ENCODE assay signal across 9 cellular contexts in genomic region chr4:98656443-98656842, GRCh38. TPM values are rescaled to one million over a fixed set of nuclear protein-coding genes. Genes with fewer than 3 reads are reported as not detected.
DNase-seq lines count a peak whose midpoint lies in the region; ATAC-seq and TF ChIP-seq lines count a peak whose summit lies in the region.
"Had no signal": no experiment of that assay in that cellular context is flagged by ENCODE, and none has a peak within 500 bp of the region (broad histone marks: within the 10 kb centered on the region; RNA-seq: fewer than 3 reads in every experiment).

No MANE protein-coding gene starts in this region.

- no peak for DNase-seq in A673 (ENCODE audit: low spot score)
- no peak for DNase-seq in HFF-Myc (ENCODE audit: extremely low read depth, low read depth)
- no peak for DNase-seq in brain microvascular endothelial cell
- no peak for DNase-seq in naive B cell
- no peak for DNase-seq in NCI-H2171 treated with DMSO at 0.1 percent for 48 hours (lab: John Stamatoyannopoulos, UW)
- DNase-seq in cardiac septum (ENCODE audit: low spot score) = no peak
- DNase-seq: NCI-H526 treated with DMSO at 0.1 percent for 48 hours had no signal

- intact Hi-C loops in A673 (cut with micrococcal nuclease; ENCODE audit: unreplicated experiment) (loop anchor here (5.0 kb wide), 3 partner anchors 171 to 271 kb away; partner anchors contain the start of gene EIF4E), cardiac septum (cut with DNase I) (loop anchor here (5.0 kb wide), 2 partner anchors 134 to 189 kb away; no protein-coding TSS in a partner anchor)

- in situ Hi-C loops in brain microvascular endothelial cell (cut with HindIII; ENCODE audit: low pct_ligation_motif_present, low sequenced_read_pairs) = no loop called here

- no peaks in the 10 kb centered on the region for H3K36me3 Mint-ChIP-seq in naive B cell

- no peaks in the 10 kb centered on the region for H3K9me3 ChIP-seq in A673 (ENCODE audit: low read depth, low read length, poor library complexity, severe bottlenecking)

- no peak overlapping the region for H3K27ac ChIP-seq in A673 (ENCODE audit: low read depth, low read length, poor library complexity, severe bottlenecking)
- H3K27ac ChIP-seq in brain microvascular endothelial cell = peak overlapping the region; percentile 91

- POLR2A ChIA-PET in A673 (lab: Charles Lee; ENCODE audit: low non-redundant PET) = no interaction called here

- no TSS peak for BruUV-seq in A673 (replicated peaks; lab: Mats Ljungman, UMichigan)

- TF ChIP-seq CTCF in A673 (conservative IDR thresholded peaks at IDR 0.05; ENCODE audit: low read depth, low read length) (no peak), HFF-Myc (IDR thresholded peaks at IDR 0.05; ENCODE audit: low read depth, low read length, missing control alignments) (no peak), brain microvascular endothelial cell (IDR thresholded peaks at IDR 0.05; ENCODE audit: low read depth, low read length, missing control alignments) (no peak)

- CTCF ChIA-PET in A673 (lab: Charles Lee) = no interaction called here

- H3K4me1 ChIP-seq in A673 (ENCODE audit: insufficient read depth, low read length, poor library complexity, severe bottlenecking) = no peaks in the 10 kb centered on the region

- H3K4me3 ChIP-seq in A673 (ENCODE audit: low read depth, low read length, poor library complexity, severe bottlenecking) = peak overlapping the region; percentile 67
- H3K4me3 ChIP-seq in HFF-Myc (replicated peaks; ENCODE audit: low read depth, low read length) = peak overlapping the region; percentile 83
- H3K4me3 ChIP-seq in brain microvascular endothelial cell (ENCODE audit: low read depth, low read length) = peak overlapping the region; percentile 93

- H3K4me3 Mint-ChIP-seq in naive B cell = peak overlapping the region in 7 of 8 donors; percentile 90 to 98 (median 92)

- no peaks in the 10 kb centered on the region for H3K27me3 ChIP-seq in A673 (replicated peaks; ENCODE audit: insufficient read depth, low read depth, low read length, poor library complexity)
- no peaks in the 10 kb centered on the region for H3K27me3 ChIP-seq in brain microvascular endothelial cell (replicated peaks)

- peaks cover 29 to 38% (median 37%) of the 10 kb centered on the region in 3 donors for H3K4me1 Mint-ChIP-seq in naive B cell

- no peaks in the 10 kb centered on the region for H3K36me3 ChIP-seq in A673 (ENCODE audit: insufficient read depth, low read length, poor library complexity, severe bottlenecking)
- no peaks in the 10 kb centered on the region for H3K36me3 ChIP-seq in brain microvascular endothelial cell (replicated peaks)

- H3K27ac Mint-ChIP-seq in naive B cell = peak overlapping the region in 1 of 6 donors; percentile 75

- peaks cover 0 to 14% (median 10%) of the 10 kb centered on the region in 3 donors for H3K27me3 Mint-ChIP-seq in naive B cell

- ATAC-seq in naive B cell (ENCODE audit: low read depth in 2 of 2) = no peak
- ATAC-seq in HG03159 (IDR thresholded peaks at IDR 0.05; ENCODE audit: unreplicated experiment) = no peak
- no peak for ATAC-seq in GM19463 (IDR thresholded peaks at IDR 0.05; ENCODE audit: unreplicated experiment)

- no peaks in the 10 kb centered on the region for H3K9me3 Mint-ChIP-seq in naive B cell

RNA-seq across cellular contexts. Expression of gene TSPAN5, which starts 2.0 kb away (rescaled TPM):
- 15.2 and 16.9 TPM in 2 replicates for total RNA-seq in A673 (2021)
- polyA plus RNA-seq in naive B cell (ENCODE audit: low read depth in 6 of 6) = 10 to 100 TPM in 1 of 6 donors, 1 to 10 TPM in 5; 3.9 to 10.2 (median 8.8) TPM
- 8.6 TPM for total RNA-seq in cardiac septum
